ENCODE assay signal across 1 cellular context in genomic region chr19:18224525-18225354, GRCh38.
TF ChIP-seq lines count a peak whose summit lies in the region.

No MANE protein-coding gene starts in this region.

TF ChIP-seq in K562, 482 proteins besides CTCF, POLR2A, EP300 and RAD21 (continued from another document):
- TF ChIP-seq CBX8 (IDR thresholded peaks at IDR 0.05; ENCODE audit: borderline replicate concordance, extremely low read depth, low read depth, low read length, poor library complexity, severe bottlenecking) (no peak), CTBP1 (IDR thresholded peaks at IDR 0.05; ENCODE audit: borderline replicate concordance) (0 out of 2 replicates have a peak, but pooled peaks have one; percentile 22), ARID1B (IDR thresholded peaks at IDR 0.05) (0 out of 2 replicates have a peak, but pooled peaks have one; percentile 42), ESRRA (IDR thresholded peaks at IDR 0.05; ENCODE audit: borderline replicate concordance, low read depth) (0 out of 2 replicates have a peak, but pooled peaks have one; percentile 41), ZNF41 (CRISPR knock-in tag; conservative IDR thresholded peaks at IDR 0.05) (no peak), CBX3 (IDR thresholded peaks at IDR 0.05; ENCODE audit: borderline replicate concordance in 1 of 2, low read length in 2 of 2) (no peak), LEF1 (IDR thresholded peaks at IDR 0.05) (0 out of 2 replicates have a peak, but pooled peaks have one; percentile 45), XRCC5 (IDR thresholded peaks at IDR 0.05; ENCODE audit: low read depth, low read length) (peak; percentile 30; the same call in 1 of the 2 replicates), RBM17 (IDR thresholded peaks at IDR 0.05; ENCODE audit: borderline replicate concordance, low read depth, low read length) (no peak), CCNT2 (IDR thresholded peaks at IDR 0.05; ENCODE audit: borderline replicate concordance, extremely low read depth, insufficient read length, low read depth, low read length) (peak; percentile 21), SAFB (IDR thresholded peaks at IDR 0.05; ENCODE audit: borderline replicate concordance, low read depth, low read length) (peak; percentile 56; the same call in 1 of the 2 replicates), MCM7 (IDR thresholded peaks at IDR 0.05) (no peak), CGGBP1 (CRISPR knock-in tag; IDR thresholded peaks at IDR 0.05) (no peak), NR2C1 (IDR thresholded peaks at IDR 0.05) (no peak; the same call in 1 of the 2 replicates), NR2C1 (tag; IDR thresholded peaks at IDR 0.05) (peak; percentile 24; the same call in 1 of the 2 replicates), TBP (optimal IDR thresholded peaks at IDR 0.05; ENCODE audit: low read depth, low read length) (peak; percentile 17), YY1 (IDR thresholded peaks at IDR 0.05; ENCODE audit: borderline replicate concordance in 1 of 3, control insufficient read depth in 1 of 3, extremely low read depth in 1 of 3, insufficient read depth in 3 of 3, insufficient read length in 1 of 3, insufficient replicate concordance in 2 of 3, low read depth in 1 of 3, low read length in 2 of 3) (peak in 1 of 3 experiments; percentile 44), NFATC3 (IDR thresholded peaks at IDR 0.05) (no peak), HNRNPLL (IDR thresholded peaks at IDR 0.05; ENCODE audit: low read depth, low read length, poor library complexity, severe bottlenecking) (no peak), U2AF1 (optimal IDR thresholded peaks at IDR 0.05; ENCODE audit: low read depth, low read length) (no peak), EHMT2 (IDR thresholded peaks at IDR 0.05) (no peak), MTF1 (CRISPR knock-in tag; IDR thresholded peaks at IDR 0.05; ENCODE audit: borderline replicate concordance) (no peak), ETV6 (IDR thresholded peaks at IDR 0.05; ENCODE audit: borderline replicate concordance in 1 of 2, low read depth in 2 of 2, low read length in 1 of 2) (no peak), ETV6 (CRISPR knock-in tag; IDR thresholded peaks at IDR 0.05; ENCODE audit: borderline replicate concordance) (no peak), POLR2AphosphoS2 (IDR thresholded peaks at IDR 0.05; ENCODE audit: low read length) (no peak), VEZF1 (CRISPR knock-in tag; IDR thresholded peaks at IDR 0.05) (peak; percentile 78), ZNF253 (CRISPR knock-in tag; conservative IDR thresholded peaks at IDR 0.05) (no peak), MIER1 (IDR thresholded peaks at IDR 0.05; ENCODE audit: low read depth) (no peak), NRF1 (conservative IDR thresholded peaks at IDR 0.05 in 1 of 2, IDR thresholded peaks at IDR 0.05 in 1 of 2) (peak; percentile 55 to 64; a peak in 3 of 4 replicates), TAF9B (IDR thresholded peaks at IDR 0.05; ENCODE audit: partially characterized antibody) (no peak), RB1 (IDR thresholded peaks at IDR 0.05; ENCODE audit: low read depth) (no peak), COPS2 (conservative IDR thresholded peaks at IDR 0.05) (no peak), TBL1XR1 (IDR thresholded peaks at IDR 0.05; ENCODE audit: low read length in 2 of 2) (0 out of 4 replicates have a peak, but pooled peaks of 1 of the 2 experiments have one; percentile 7)
- TF ChIP-seq, protein P1, sequence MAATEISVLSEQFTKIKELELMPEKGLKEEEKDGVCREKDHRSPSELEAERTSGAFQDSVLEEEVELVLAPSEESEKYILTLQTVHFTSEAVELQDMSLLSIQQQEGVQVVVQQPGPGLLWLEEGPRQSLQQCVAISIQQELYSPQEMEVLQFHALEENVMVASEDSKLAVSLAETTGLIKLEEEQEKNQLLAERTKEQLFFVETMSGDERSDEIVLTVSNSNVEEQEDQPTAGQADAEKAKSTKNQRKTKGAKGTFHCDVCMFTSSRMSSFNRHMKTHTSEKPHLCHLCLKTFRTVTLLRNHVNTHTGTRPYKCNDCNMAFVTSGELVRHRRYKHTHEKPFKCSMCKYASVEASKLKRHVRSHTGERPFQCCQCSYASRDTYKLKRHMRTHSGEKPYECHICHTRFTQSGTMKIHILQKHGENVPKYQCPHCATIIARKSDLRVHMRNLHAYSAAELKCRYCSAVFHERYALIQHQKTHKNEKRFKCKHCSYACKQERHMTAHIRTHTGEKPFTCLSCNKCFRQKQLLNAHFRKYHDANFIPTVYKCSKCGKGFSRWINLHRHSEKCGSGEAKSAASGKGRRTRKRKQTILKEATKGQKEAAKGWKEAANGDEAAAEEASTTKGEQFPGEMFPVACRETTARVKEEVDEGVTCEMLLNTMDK (IDR thresholded peaks at IDR 0.05; ENCODE audit: borderline replicate concordance, insufficient read depth, low read depth, low read length, poor library complexity, severe bottlenecking), result no peak
- TF ChIP-seq, protein P2, sequence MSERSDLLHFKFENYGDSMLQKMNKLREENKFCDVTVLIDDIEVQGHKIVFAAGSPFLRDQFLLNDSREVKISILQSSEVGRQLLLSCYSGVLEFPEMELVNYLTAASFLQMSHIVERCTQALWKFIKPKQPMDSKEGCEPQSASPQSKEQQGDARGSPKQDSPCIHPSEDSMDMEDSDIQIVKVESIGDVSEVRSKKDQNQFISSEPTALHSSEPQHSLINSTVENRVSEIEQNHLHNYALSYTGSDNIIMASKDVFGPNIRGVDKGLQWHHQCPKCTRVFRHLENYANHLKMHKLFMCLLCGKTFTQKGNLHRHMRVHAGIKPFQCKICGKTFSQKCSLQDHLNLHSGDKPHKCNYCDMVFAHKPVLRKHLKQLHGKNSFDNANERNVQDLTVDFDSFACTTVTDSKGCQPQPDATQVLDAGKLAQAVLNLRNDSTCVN (CRISPR knock-in tag; IDR thresholded peaks at IDR 0.05), result no peak
- TF ChIP-seq, protein P3, sequence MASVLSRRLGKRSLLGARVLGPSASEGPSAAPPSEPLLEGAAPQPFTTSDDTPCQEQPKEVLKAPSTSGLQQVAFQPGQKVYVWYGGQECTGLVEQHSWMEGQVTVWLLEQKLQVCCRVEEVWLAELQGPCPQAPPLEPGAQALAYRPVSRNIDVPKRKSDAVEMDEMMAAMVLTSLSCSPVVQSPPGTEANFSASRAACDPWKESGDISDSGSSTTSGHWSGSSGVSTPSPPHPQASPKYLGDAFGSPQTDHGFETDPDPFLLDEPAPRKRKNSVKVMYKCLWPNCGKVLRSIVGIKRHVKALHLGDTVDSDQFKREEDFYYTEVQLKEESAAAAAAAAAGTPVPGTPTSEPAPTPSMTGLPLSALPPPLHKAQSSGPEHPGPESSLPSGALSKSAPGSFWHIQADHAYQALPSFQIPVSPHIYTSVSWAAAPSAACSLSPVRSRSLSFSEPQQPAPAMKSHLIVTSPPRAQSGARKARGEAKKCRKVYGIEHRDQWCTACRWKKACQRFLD (CRISPR knock-in tag; IDR thresholded peaks at IDR 0.05), result peak; percentile 82; the same call in 1 of the 2 replicates
- TF ChIP-seq, protein P4, sequence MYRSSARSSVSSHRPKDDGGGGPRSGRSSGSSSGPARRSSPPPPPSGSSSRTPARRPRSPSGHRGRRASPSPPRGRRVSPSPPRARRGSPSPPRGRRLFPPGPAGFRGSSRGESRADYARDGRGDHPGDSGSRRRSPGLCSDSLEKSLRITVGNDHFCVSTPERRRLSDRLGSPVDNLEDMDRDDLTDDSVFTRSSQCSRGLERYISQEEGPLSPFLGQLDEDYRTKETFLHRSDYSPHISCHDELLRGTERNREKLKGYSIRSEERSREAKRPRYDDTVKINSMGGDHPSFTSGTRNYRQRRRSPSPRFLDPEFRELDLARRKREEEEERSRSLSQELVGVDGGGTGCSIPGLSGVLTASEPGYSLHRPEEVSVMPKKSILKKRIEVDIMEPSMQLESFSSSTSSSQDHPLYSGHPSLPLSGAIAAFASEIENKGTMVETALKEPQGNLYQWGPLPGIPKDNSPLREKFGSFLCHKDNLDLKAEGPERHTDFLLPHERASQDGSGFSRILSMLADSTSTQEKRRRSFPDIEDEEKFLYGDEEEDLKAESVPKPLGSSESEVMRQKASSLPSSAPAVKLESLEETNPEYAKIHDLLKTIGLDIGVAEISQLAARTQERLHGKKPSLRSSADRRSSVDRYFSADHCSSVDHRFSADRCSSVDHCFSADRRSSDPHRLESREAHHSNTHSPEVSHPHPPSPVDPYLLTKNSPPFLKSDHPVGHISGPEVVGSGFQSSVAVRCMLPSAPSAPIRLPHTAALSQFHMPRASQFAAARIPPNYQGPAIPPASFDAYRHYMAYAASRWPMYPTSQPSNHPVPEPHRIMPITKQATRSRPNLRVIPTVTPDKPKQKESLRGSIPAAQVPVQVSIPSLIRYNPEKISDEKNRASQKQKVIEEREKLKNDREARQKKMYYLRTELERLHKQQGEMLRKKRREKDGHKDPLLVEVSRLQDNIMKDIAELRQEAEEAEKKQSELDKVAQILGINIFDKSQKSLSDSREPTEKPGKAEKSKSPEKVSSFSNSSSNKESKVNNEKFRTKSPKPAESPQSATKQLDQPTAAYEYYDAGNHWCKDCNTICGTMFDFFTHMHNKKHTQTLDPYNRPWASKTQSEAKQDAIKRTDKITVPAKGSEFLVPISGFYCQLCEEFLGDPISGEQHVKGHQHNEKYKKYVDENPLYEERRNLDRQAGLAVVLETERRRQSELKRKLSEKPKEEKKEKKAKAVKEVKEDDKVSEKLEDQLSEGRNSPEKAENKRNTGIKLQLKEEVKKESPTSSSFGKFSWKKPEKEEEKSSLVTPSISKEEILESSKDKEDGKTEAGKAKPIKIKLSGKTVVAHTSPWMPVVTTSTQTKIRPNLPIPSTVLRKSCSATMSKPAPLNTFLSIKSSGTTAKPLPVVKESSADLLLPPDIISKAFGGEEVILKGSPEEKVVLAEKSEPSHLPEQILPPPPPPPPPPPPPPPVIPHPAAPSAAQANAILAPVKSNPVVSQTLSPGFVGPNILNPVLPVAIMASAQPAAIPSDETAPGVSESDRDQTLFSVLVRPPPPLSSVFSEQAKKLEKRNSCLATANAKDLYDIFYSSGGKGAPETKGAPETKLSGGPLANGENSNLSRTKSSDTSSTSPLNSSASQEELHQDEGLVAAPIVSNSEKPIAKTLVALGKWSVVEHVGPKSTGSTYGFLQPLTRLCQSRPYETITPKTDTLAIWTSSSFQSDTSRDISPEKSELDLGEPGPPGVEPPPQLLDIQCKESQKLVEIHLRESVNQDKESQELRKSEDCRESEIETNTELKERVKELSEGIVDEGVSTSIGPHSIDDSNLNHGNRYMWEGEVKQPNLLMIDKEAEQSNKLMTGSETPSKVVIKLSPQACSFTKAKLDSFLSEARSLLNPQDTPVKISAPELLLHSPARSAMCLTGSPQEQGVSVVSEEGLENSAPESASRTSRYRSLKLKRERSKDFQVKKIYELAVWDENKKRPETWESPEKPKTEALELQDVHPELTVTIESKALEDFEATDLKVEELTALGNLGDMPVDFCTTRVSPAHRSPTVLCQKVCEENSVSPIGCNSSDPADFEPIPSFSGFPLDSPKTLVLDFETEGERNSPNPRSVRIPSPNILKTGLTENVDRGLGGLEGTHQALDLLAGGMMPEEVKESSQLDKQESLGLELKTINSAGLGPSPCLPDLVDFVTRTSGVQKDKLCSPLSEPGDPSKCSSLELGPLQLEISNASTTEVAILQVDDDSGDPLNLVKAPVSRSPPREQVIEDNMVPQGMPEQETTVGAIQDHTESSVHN (IDR thresholded peaks at IDR 0.05; ENCODE audit: borderline replicate concordance in 1 of 2, low read depth in 1 of 2), result no peak
